ENCODE assay signal across 25 cellular contexts in the genomic region with DNA sequence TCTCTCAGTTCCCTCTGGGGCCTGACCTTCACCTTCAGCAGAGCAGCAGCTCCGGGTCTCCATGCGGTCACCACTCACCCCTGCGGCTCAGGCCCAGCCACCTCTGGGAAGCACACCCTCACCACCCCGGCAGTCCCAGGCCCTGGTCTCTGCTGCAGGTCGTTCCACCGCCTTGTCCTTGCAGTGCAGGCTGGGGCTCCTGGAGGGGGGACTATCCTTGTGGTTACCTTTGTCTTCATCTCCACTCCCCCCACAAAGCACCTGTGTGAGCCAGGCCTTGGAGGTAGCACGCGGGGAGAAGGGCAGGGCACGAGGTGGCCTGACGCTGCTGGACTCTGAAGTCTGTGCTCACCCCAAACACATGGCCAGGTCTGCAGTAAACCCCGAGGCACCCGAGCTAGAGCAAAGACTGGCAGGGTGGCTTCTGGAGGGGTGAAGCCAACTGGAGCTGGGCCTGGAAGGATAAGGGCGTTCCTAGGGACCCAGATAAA. TPM values are rescaled to one million over a fixed set of nuclear protein-coding genes. Genes with fewer than 3 reads are reported as not detected.
A peak's percentile ranks its signal among the peaks of the same experiment; 100 is the strongest.
DNase-seq lines count a peak whose midpoint lies in the region; ATAC-seq, FAIRE-seq and TF ChIP-seq lines count a peak whose summit lies in the region.
"Had no signal": no experiment of that assay in that cellular context is flagged by ENCODE, and none has a peak within 500 bp of the region (broad histone marks: within the 10 kb centered on the region; RNA-seq: fewer than 3 reads in every experiment).

No MANE protein-coding gene starts in this region.

- H3K14ac ChIP-seq in H1 (ENCODE audit: insufficient read length), result no peak overlapping the region

- intact Hi-C loops in Right ventricle myocardium inferior (cut with DNase I), result no loop called here
- intact Hi-C loops in cardiac septum (cut with DNase I), result no loop called here
- intact Hi-C loops in testis (cut with DNase I; ENCODE audit: low total_unique reads), result no loop called here

- H3K56ac ChIP-seq in H1 (replicated peaks; ENCODE audit: insufficient read length, low read depth, low read length), result no peak overlapping the region

- H3K4ac ChIP-seq in H1 (replicated peaks; ENCODE audit: insufficient read length, low read depth, low read length), result no peak overlapping the region

- H2AFZ ChIP-seq in H1 (ENCODE audit: low read length), result no peak overlapping the region

- H2BK12ac ChIP-seq in H1 (ENCODE audit: low read depth, low read length), result peak overlapping the region; percentile 9; the same call in 1 of the 2 replicates

- in situ Hi-C loops in G401 (cut with HindIII; ENCODE audit: low sequenced_read_pairs), result no loop called here

- no peak for FAIRE-seq in H1 (lab: Jason Lieb, UNC)
- FAIRE-seq: endothelial cell of umbilical vein, GM12892 had no signal

- no peak overlapping the region for H2BK120ac ChIP-seq in H1 (replicated peaks; ENCODE audit: low read depth, low read length)

- H2BK5ac ChIP-seq in H1 (ENCODE audit: low read depth, low read length), result no peak overlapping the region

- H3K4me2 ChIP-seq in H1 (ENCODE audit: insufficient read depth in 1 of 2, low read depth in 2 of 2, low read length in 2 of 2), result no peak overlapping the region

- H2BK15ac ChIP-seq in H1 (ENCODE audit: low read length), result peak overlapping the region; percentile 46; the same call in 1 of the 2 replicates

- H3K79me1 ChIP-seq in H1 (ENCODE audit: low read depth, low read length), result no peaks in the 10 kb centered on the region

- no peak overlapping the region for H2AK5ac ChIP-seq in H1 (ENCODE audit: low read depth, low read length)

- peak overlapping the region in 6 of 8 donors; percentile 79 to 94 (median 90) for H3K4me3 Mint-ChIP-seq in naive B cell
- no peak overlapping the region for H3K4me3 Mint-ChIP-seq in activated T-cell treated with anti-CD3 and anti-CD28 coated beads, Interleukin-2, amount 50 U/mL, for 24 hours
- H3K4me3 Mint-ChIP-seq: activated CD8-positive, alpha-beta T cell treated with anti-CD3 and anti-CD28 coated beads, Interleukin-2, amount 10 ng/mL, durations not matched to agents 7 days and 5 days; nephron progenitor cell; stimulated activated memory B cell treated with anti-CD40 and anti-IgM and Interleukin-4, amounts not matched to agents 10 μg/mL and 1 μg/mL and 100 μg/mL, for 72 hours had no signal

- peak overlapping the region; percentile 71 for H4K8ac ChIP-seq in H1 (ENCODE audit: extremely low read depth, insufficient read depth, low read length)

- H3K4me3 ChIP-seq in H1 (ENCODE audit: extremely low read depth in 1 of 4, insufficient read depth in 2 of 4, low read depth in 3 of 4, low read length in 4 of 4) (no peak overlapping the region), testis (no peak overlapping the region)

- H3K36me3 Mint-ChIP-seq in naive B cell, result no peaks in the 10 kb centered on the region
- no peaks in the 10 kb centered on the region for H3K36me3 Mint-ChIP-seq in activated T-cell treated with anti-CD3 and anti-CD28 coated beads, Interleukin-2, amount 50 U/mL, for 24 hours (ENCODE audit: low read depth)
- H3K36me3 Mint-ChIP-seq: IgD-negative memory B cell; stimulated activated memory B cell treated with anti-CD40 and anti-IgM and Interleukin-4, amounts not matched to agents 10 μg/mL and 1 μg/mL and 100 μg/mL, for 72 hours had no signal

- CTCF ChIA-PET in H1 (lab: Charles Lee; ENCODE audit: partially characterized antibody), result interaction anchor here (1.1 to 1.5 kb wide), 2 partner anchors 25 to 157 kb away, joined by 3 to 5 read pairs; no protein-coding TSS in a partner anchor

- 94% methylated on average over 13 of the region's 13 CpGs; no CpG with 5 or more reads in 1 of the 2 experiments for WGBS in H1 (ENCODE audit: extremely low coverage in 1 of 2, insufficient coverage in 1 of 2, insufficient read length in 1 of 2, insufficient replicate concordance in 2 of 2, low coverage in 1 of 2, low lambda C conversion rate in 2 of 2, missing lambda C conversion rate in 1 of 2), 2 experiments
- 76 to 84% methylated on average over 12 to 13 of the region's 13 CpGs for WGBS in testis, 2 donors

- TF ChIP-seq CTCF in H1 (IDR thresholded peaks at IDR 0.05; ENCODE audit: control extremely low read depth in 1 of 3, insufficient read depth in 1 of 3, low read depth in 1 of 3, low read length in 3 of 3), result no peak
- TF ChIP-seq CTCF in testis (IDR thresholded peaks at IDR 0.05), result no peak

- H3K9ac ChIP-seq in H1 (replicated peaks in 1 of 4; ENCODE audit: extremely low read depth in 1 of 4, low read depth in 3 of 4, low read length in 3 of 4), result no peak overlapping the region

- no peaks in the 10 kb centered on the region for H3K23me2 ChIP-seq in H1 (ENCODE audit: low read depth, low read length)

- H4K20me1 ChIP-seq in H1 (replicated peaks in 1 of 2; ENCODE audit: control insufficient read depth in 1 of 2, insufficient read depth in 2 of 2, low read length in 2 of 2), result no peaks in the 10 kb centered on the region

- H2BK20ac ChIP-seq in H1 (ENCODE audit: low read length), result no peak overlapping the region

- H3K9me3 ChIP-seq in H1 (ENCODE audit: insufficient read depth in 2 of 2, low read depth in 1 of 2, low read length in 1 of 2), result no peaks in the 10 kb centered on the region
- H3K9me3 ChIP-seq in testis, result no peaks in the 10 kb centered on the region
- H3K9me3 ChIP-seq: adrenal gland, breast epithelium, Caco-2, tibial artery had no signal

- H4K5ac ChIP-seq in H1 (ENCODE audit: insufficient read length, low read depth, low read length), result no peak overlapping the region

- DNase-seq in Right ventricle myocardium inferior (ENCODE audit: missing footprints) (peak; percentile 39), cardiac septum (ENCODE audit: low spot score) (no peak), H1 (ENCODE audit: low read depth in 1 of 2, low spot score in 2 of 2) (no peak), naive B cell (no peak), G401 (ENCODE audit: low spot score) (no peak), testis (no peak), SHP77 treated with DMSO at 0.1 percent for 48 hours (lab: John Stamatoyannopoulos, UW) (no peak)
- no peak for DNase-seq in activated T-cell treated with anti-CD3 and anti-CD28 coated beads, Interleukin-2, amount 50 U/mL, for 24 hours
- DNase-seq: activated CD4-positive, CD25-positive, alpha-beta regulatory T cell treated with anti-CD3 and anti-CD28 coated beads, Interleukin-2, amount 50 U/mL, for 72 hours; activated CD8-positive, alpha-beta T cell treated with anti-CD3 and anti-CD28 coated beads, Interleukin-2, amount 10 ng/mL, durations not matched to agents 7 days and 5 days; activated gamma-delta T cell treated with Interleukin-2 at 50 U/mL for 16 hours; adrenal gland; AML-193; Caco-2; midbrain; NCI-H2081 treated with DMSO at 0.1 percent for 48 hours; nephron progenitor cell; stimulated activated CD4-positive, alpha-beta T cell treated with anti-CD3 and anti-CD28 coated beads, Interleukin-1b, Interleukin-23, amount 100 ng/mL, for 48 hours; tibial artery had no signal

- no peak for ATAC-seq in Right ventricle myocardium inferior
- no peak for ATAC-seq in naive B cell (ENCODE audit: low read depth in 2 of 2)
- ATAC-seq: activated CD8-positive, alpha-beta T cell treated with anti-CD3 and anti-CD28 coated beads, Interleukin-2, amount 10 ng/mL, durations not matched to agents 7 days and 5 days; left colon; stimulated activated memory B cell treated with anti-CD40 and anti-IgM and Interleukin-4, amounts not matched to agents 10 μg/mL and 1 μg/mL and 100 μg/mL, for 72 hours had no signal

- H3K4me1 ChIP-seq in H1 (replicated peaks in 1 of 4; ENCODE audit: control insufficient read depth in 3 of 4, insufficient read depth in 4 of 4, low read length in 3 of 4) (peaks cover 0 to 12% (median 4%) of the 10 kb centered on the region in 4 experiments; a peak in 3 of 7 replicates), testis (peaks cover 8% of the 10 kb centered on the region)
- H3K4me1 ChIP-seq: adrenal gland had no signal

- H4K91ac ChIP-seq in H1 (replicated peaks; ENCODE audit: insufficient read length, low read length), result peak overlapping the region; percentile 40

- H3K9me3 Mint-ChIP-seq in naive B cell, result no peaks in the 10 kb centered on the region
- H3K9me3 Mint-ChIP-seq in activated T-cell treated with anti-CD3 and anti-CD28 coated beads, Interleukin-2, amount 50 U/mL, for 24 hours, result no peaks in the 10 kb centered on the region
- H3K9me3 Mint-ChIP-seq: IgD-negative memory B cell; nephron progenitor cell; stimulated activated memory B cell treated with anti-CD40 and anti-IgM and Interleukin-4, amounts not matched to agents 10 μg/mL and 1 μg/mL and 100 μg/mL, for 72 hours had no signal

- H3K79me2 ChIP-seq in H1 (ENCODE audit: control insufficient read depth in 1 of 2, insufficient read depth in 2 of 2, low read length in 2 of 2), result no peaks in the 10 kb centered on the region

- TF ChIP-seq EP300 in H1 (IDR thresholded peaks at IDR 0.05; ENCODE audit: borderline replicate concordance in 1 of 2, low read depth in 2 of 2, low read length in 2 of 2), result no peak

- peaks cover 4 to 13% (median 11%) of the 10 kb centered on the region in 3 donors for H3K27me3 Mint-ChIP-seq in naive B cell
- H3K27me3 Mint-ChIP-seq in activated T-cell treated with anti-CD3 and anti-CD28 coated beads, Interleukin-2, amount 50 U/mL, for 24 hours, result peaks cover 2% of the 10 kb centered on the region

- H3K27ac Mint-ChIP-seq in naive B cell, result peak overlapping the region in 2 of 6 donors; percentile 38 to 81
- H3K27ac Mint-ChIP-seq in activated T-cell treated with anti-CD3 and anti-CD28 coated beads, Interleukin-2, amount 50 U/mL, for 24 hours, result no peak overlapping the region
- H3K27ac Mint-ChIP-seq: activated CD8-positive, alpha-beta T cell treated with anti-CD3 and anti-CD28 coated beads, Interleukin-2, amount 10 ng/mL, durations not matched to agents 7 days and 5 days; IgD-negative memory B cell; nephron progenitor cell; stimulated activated memory B cell treated with anti-CD40 and anti-IgM and Interleukin-4, amounts not matched to agents 10 μg/mL and 1 μg/mL and 100 μg/mL, for 72 hours had no signal

- no peak overlapping the region; the same call in 1 of the 2 replicates for H3K18ac ChIP-seq in H1 (ENCODE audit: extremely low read depth, low read length)

- no peak overlapping the region for H3K27ac ChIP-seq in H1 (ENCODE audit: low read depth, low read length)
- H3K27ac ChIP-seq in testis, result no peak overlapping the region
- H3K27ac ChIP-seq: tibial artery had no signal

- no peak for TF ChIP-seq POLR2A in H1 (IDR thresholded peaks at IDR 0.05; ENCODE audit: control extremely low read depth in 1 of 2, low read depth in 2 of 2, low read length in 2 of 2)
- TF ChIP-seq POLR2A in testis (IDR thresholded peaks at IDR 0.05), result no peak

- H3K36me3 ChIP-seq in H1 (ENCODE audit: control insufficient read depth in 2 of 4, insufficient read depth in 4 of 4, low read length in 3 of 4) (no peaks in the 10 kb centered on the region), testis (ENCODE audit: low read depth, missing control alignments) (no peaks in the 10 kb centered on the region)
- H3K36me3 ChIP-seq: adrenal gland, breast epithelium, tibial artery had no signal

- no peak for TF ChIP-seq RAD21 in H1 (IDR thresholded peaks at IDR 0.05 in 1 of 2, conservative IDR thresholded peaks at IDR 0.05 in 1 of 2; ENCODE audit: low read depth in 2 of 2, low read length in 2 of 2)

- H3K27me3 ChIP-seq in H1 (replicated peaks in 1 of 4; ENCODE audit: control insufficient read depth in 3 of 4, extremely low read depth in 1 of 4, insufficient read depth in 3 of 4, low read length in 3 of 4) (no peaks in the 10 kb centered on the region), testis (no peaks in the 10 kb centered on the region)
- H3K27me3 ChIP-seq: adrenal gland, breast epithelium had no signal

- no peak overlapping the region for H3K23ac ChIP-seq in H1 (ENCODE audit: insufficient read length)

- POLR2A ChIA-PET in H1 (lab: Charles Lee; ENCODE audit: partially characterized antibody), result interaction anchor here (1.1 kb wide), 1 partner anchor 8 kb away, joined by 3 read pairs; no protein-coding TSS in a partner anchor

- H3K4me1 Mint-ChIP-seq in naive B cell, result peaks cover 11 to 16% (median 13%) of the 10 kb centered on the region in 3 donors
- peaks cover 2% of the 10 kb centered on the region for H3K4me1 Mint-ChIP-seq in activated T-cell treated with anti-CD3 and anti-CD28 coated beads, Interleukin-2, amount 50 U/mL, for 24 hours (ENCODE audit: low read depth)

RNA-seq across cellular contexts. Expression of gene RXRA, which starts 33.2 kb away (rescaled TPM):
- total RNA-seq in Right ventricle myocardium inferior (91.1 TPM), cardiac septum (42.6 TPM), testis (10 to 100 TPM; 47.3 to 61.0 TPM)
- total RNA-seq in H1 (2021; fragmentation: NEBNext Ultra II Directional; extraction: Animal tissue kit (Norgen Biotek cat#: 25700)), result 28.1 and 29.4 TPM in 2 replicates
- polyA plus RNA-seq in H1 (2011; rRNA removed) (9.8 and 21.0 TPM in 2 replicates), naive B cell (ENCODE audit: low read depth in 6 of 6) (under 1 TPM in 5 of 6 donors, not detected in 1; 0.31 to 0.76 (median 0.50) TPM), testis (ENCODE audit: insufficient read depth, low read depth, low replicate concordance) (31.3 TPM)
- polyA plus RNA-seq in H1 (2011; cell fraction: cytosol; rRNA removed), result 14.3 TPM
- 27.1 TPM for polyA plus RNA-seq in H1 (2011; cell fraction: nucleus; rRNA removed)
- polyA plus RNA-seq in H1 (2012, experiment 1 of 2), result 14.2 to 23.4 TPM (median 21.5 TPM) in 4 replicates
- polyA plus RNA-seq in H1 (2012, experiment 2 of 2), result 17.1 TPM
- polyA plus RNA-seq in H1 (2013, experiment 1 of 2), result 14.4 TPM
- polyA plus RNA-seq in H1 (2013, experiment 2 of 2), result 14.7 TPM
- polyA minus RNA-seq in H1 (2011; rRNA and poly(A)+ RNA removed), result 9.7 and 12.2 TPM in 2 replicates
- polyA minus RNA-seq in H1 (2011; cell fraction: cytosol; rRNA and poly(A)+ RNA removed), result 14.5 TPM
- polyA minus RNA-seq in H1 (2011; cell fraction: nucleus; rRNA and poly(A)+ RNA removed), result 13.4 TPM
- 18.9 and 25.8 TPM in 2 replicates for total RNA-seq in G401 (2014; rRNA removed; shearing (Covaris generic))
